13 cellular contexts compared by ENCODE assay signal in genomic region chr2:215712219-215712849, GRCh38.
DNase-seq lines count a peak whose midpoint lies in the region; ATAC-seq and TF ChIP-seq lines count a peak whose summit lies in the region.
"Had no signal": no experiment of that assay in that cellular context is flagged by ENCODE, and none has a peak within 500 bp of the region (broad histone marks: within the 10 kb centered on the region; RNA-seq: fewer than 3 reads in every experiment).

No MANE protein-coding gene starts in this region.

- ATAC-seq in lower lobe of right lung (no peak), HG03159 (IDR thresholded peaks at IDR 0.05; ENCODE audit: unreplicated experiment) (no peak)

- H3K4me3 ChIP-seq in lower lobe of right lung: no peak overlapping the region
- H3K4me3 ChIP-seq in transverse colon: no peak overlapping the region
- H3K4me3 ChIP-seq: PC-9 had no signal

- in situ Hi-C loops in transverse colon (cut with MboI; ENCODE audit: low pct_ligation_motif_present in 1 of 4, low pct_unique_long_range_greater_than_20kb in 1 of 4, low sequenced_read_pairs in 3 of 4): no loop called here

- no peak for TF ChIP-seq CTCF in lower lobe of right lung (IDR thresholded peaks at IDR 0.05)
- TF ChIP-seq CTCF in transverse colon (IDR thresholded peaks at IDR 0.05): no peak

- no peaks in the 10 kb centered on the region for H3K9me3 ChIP-seq in lower lobe of right lung
- no peaks in the 10 kb centered on the region for H3K9me3 ChIP-seq in transverse colon

- intact Hi-C loops in lower lobe of right lung (cut with DNase I) (no loop called here), transverse colon (cut with DNase I; ENCODE audit: low total_unique reads) (no loop called here), posterior cingulate gyrus (cut with DNase I) (no loop called here)

- no peak for TF ChIP-seq POLR2A in transverse colon (IDR thresholded peaks at IDR 0.05)

- H3K27ac ChIP-seq in epithelial cell of prostate (peak overlapping the region; percentile 53), lower lobe of right lung (peak overlapping the region; percentile 31), transverse colon (peak overlapping the region; percentile 15 to 75 (median 62))
- H3K27ac ChIP-seq: 22Rv1, HL-60 had no signal

- H3K36me3 ChIP-seq in lower lobe of right lung (no peaks in the 10 kb centered on the region), transverse colon (no peaks in the 10 kb centered on the region)

- WGBS in transverse colon (ENCODE audit: low coverage in 1 of 2), 2 donors: 40 to 70% methylated on average over 3 of the region's 3 CpGs

- DNase-seq in NCI-H82 (lab: John Stamatoyannopoulos, UW) (peak; percentile 46), NCI-H82 treated with DMSO at 0.1 percent for 48 hours (lab: John Stamatoyannopoulos, UW; ENCODE audit: unreplicated experiment) (no peak), epithelial cell of prostate (ENCODE audit: low read depth, low spot score) (no peak), lower lobe of right lung (no peak), transverse colon (no peak), NOMO-1 (lab: John Stamatoyannopoulos, UW; ENCODE audit: unreplicated experiment in 2 of 2) (no peak), posterior cingulate gyrus (no peak)
- DNase-seq: activated CD8-positive, alpha-beta memory T cell treated with anti-CD3 and anti-CD28 coated beads for 24 hours; activated naive CD4-positive, alpha-beta T cell treated with anti-CD3 and anti-CD28 coated beads for 36 hours had no signal

- H3K27me3 ChIP-seq in lower lobe of right lung (ENCODE audit: low read depth) (no peaks in the 10 kb centered on the region), transverse colon (no peaks in the 10 kb centered on the region)

- H3K4me1 ChIP-seq in lower lobe of right lung (peaks cover 40% of the 10 kb centered on the region), transverse colon (peaks cover 5 to 30% (median 16%) of the 10 kb centered on the region in 4 donors)

- no peak for TF ChIP-seq EP300 in transverse colon (IDR thresholded peaks at IDR 0.05; ENCODE audit: low read depth)
